9 cellular contexts compared by ENCODE assay signal in the genomic region with DNA sequence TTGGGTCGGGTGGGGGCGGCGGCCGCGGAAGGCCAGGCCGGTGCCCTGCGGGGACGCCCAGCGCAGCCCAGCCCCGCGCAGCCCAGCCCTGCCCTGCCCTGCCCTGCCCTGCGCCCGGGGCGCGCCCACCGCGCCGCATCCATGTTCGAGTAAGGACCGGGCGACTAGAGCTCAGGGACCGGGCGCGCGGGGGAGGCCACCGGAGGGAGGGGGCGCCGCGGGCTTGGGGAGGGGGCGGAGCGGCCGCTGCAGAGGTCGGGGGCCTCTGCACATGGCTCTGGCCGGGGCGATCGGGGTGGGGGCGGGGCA. TPM values are rescaled to one million over a fixed set of nuclear protein-coding genes. Genes with fewer than 3 reads are reported as not detected.
DNase-seq lines count a peak whose midpoint lies in the region; ATAC-seq and TF ChIP-seq lines count a peak whose summit lies in the region.
"Had no signal": no experiment of that assay in that cellular context is flagged by ENCODE, and none has a peak within 500 bp of the region (broad histone marks: within the 10 kb centered on the region; RNA-seq: fewer than 3 reads in every experiment).

No MANE protein-coding gene starts in this region.

- no peaks in the 10 kb centered on the region for H3K79me2 ChIP-seq in KMS-11 (ENCODE audit: insufficient read depth, low read depth)
- H3K79me2 ChIP-seq in neural progenitor cell (ENCODE audit: low read depth): peaks cover 57% of the 10 kb centered on the region

- H3K27me3 Mint-ChIP-seq in neural progenitor cell (ENCODE audit: insufficient read depth, low read depth): peaks cover 12% of the 10 kb centered on the region
- H3K27me3 Mint-ChIP-seq: activated naive CD8-positive, alpha-beta T cell had no signal

- H3K4me3 Mint-ChIP-seq in neural progenitor cell: no peak overlapping the region

- H3K9ac ChIP-seq in KMS-11 (peak overlapping the region; percentile 14; the same call in 1 of the 2 replicates), neural progenitor cell (peak overlapping the region; percentile 77)

- H3K36me3 Mint-ChIP-seq in neural progenitor cell: no peaks in the 10 kb centered on the region

- POLR2A ChIA-PET in BJ (lab: Charles Lee): no interaction called here

- DNase-seq in BJ (ENCODE audit: low read depth) (no peak), dorsolateral prefrontal cortex (no peak), neural progenitor cell (ENCODE audit: low spot score) (no peak), hepatic stellate cell (ENCODE audit: low spot score) (no peak), kidney glomerular epithelial cell (lab: John Stamatoyannopoulos, UW) (no peak)

- CTCF ChIA-PET in BJ (lab: Yijun Ruan, JAX): interaction anchor here (0.8 to 2.6 kb wide), 6 partner anchors 9 to 44 kb away, joined by 3 to 16 read pairs (median 5); no protein-coding TSS in a partner anchor

- H3K9me3 ChIP-seq in neural progenitor cell (ENCODE audit: low read depth): no peaks in the 10 kb centered on the region

- H4K20me1 ChIP-seq in KMS-11 (ENCODE audit: insufficient read depth): no peaks in the 10 kb centered on the region
- H4K20me1 ChIP-seq in neural progenitor cell (ENCODE audit: low read depth): peaks cover 45% of the 10 kb centered on the region

- 0 out of 2 replicates have a peak, but pooled peaks cover under 1% of the 10 kb centered on the region for H3K36me3 ChIP-seq in BJ (ENCODE audit: control insufficient read depth, insufficient read depth, low read length)
- no peaks in the 10 kb centered on the region for H3K36me3 ChIP-seq in KMS-11 (ENCODE audit: insufficient read depth)
- H3K36me3 ChIP-seq in neural progenitor cell: no peaks in the 10 kb centered on the region

- no peak overlapping the region for H3K27ac Mint-ChIP-seq in neural progenitor cell

- intact Hi-C loops in dorsolateral prefrontal cortex (cut with DNase I): no loop called here

- peaks cover 46% of the 10 kb centered on the region for H3K4me1 Mint-ChIP-seq in neural progenitor cell

- H3K27ac ChIP-seq in KMS-11 (no peak overlapping the region), dorsolateral prefrontal cortex (peak overlapping the region in 58 of 59 donors; percentile 39 to 98 (median 92)), neural progenitor cell (peak overlapping the region; percentile 94)

- peaks cover 2% of the 10 kb centered on the region for H3K9me3 Mint-ChIP-seq in neural progenitor cell

- no peak for TF ChIP-seq CTCF in BJ (IDR thresholded peaks at IDR 0.05; ENCODE audit: insufficient read depth, low read depth, low read length)
- no peak for TF ChIP-seq CTCF in KMS-11 (conservative IDR thresholded peaks at IDR 0.05; ENCODE audit: low read depth, low read length)
- no peak for TF ChIP-seq CTCF in dorsolateral prefrontal cortex (IDR thresholded peaks at IDR 0.05 in 54 of 56, conservative IDR thresholded peaks at IDR 0.05 in 2 of 56; ENCODE audit: low read depth in 1 of 56, partially characterized antibody in 56 of 56)
- TF ChIP-seq CTCF in neural progenitor cell (IDR thresholded peaks at IDR 0.05): no peak

- H3K4me3 ChIP-seq in BJ (ENCODE audit: low read depth, low read length): peak overlapping the region; percentile 87
- H3K4me3 ChIP-seq in KMS-11 (IDR thresholded peaks at IDR 0.05; ENCODE audit: insufficient read depth, low read depth, low read length): no peak overlapping the region
- H3K4me3 ChIP-seq in dorsolateral prefrontal cortex: peak overlapping the region; percentile 66 to 95 (median 83)
- H3K4me3 ChIP-seq in neural progenitor cell: peak overlapping the region; percentile 86

- H3F3A ChIP-seq in neural progenitor cell (ENCODE audit: low read depth): peaks cover 32% of the 10 kb centered on the region

- H3K27me3 ChIP-seq in BJ (ENCODE audit: control insufficient read depth, insufficient read depth, low read length): no peaks in the 10 kb centered on the region
- H3K27me3 ChIP-seq in KMS-11 (ENCODE audit: insufficient read depth, low read depth): no peaks in the 10 kb centered on the region
- no peaks in the 10 kb centered on the region for H3K27me3 ChIP-seq in dorsolateral prefrontal cortex
- no peaks in the 10 kb centered on the region for H3K27me3 ChIP-seq in neural progenitor cell

- ATAC-seq in GM18498 (IDR thresholded peaks at IDR 0.05; ENCODE audit: unreplicated experiment) (no peak), HG03159 (IDR thresholded peaks at IDR 0.05; ENCODE audit: unreplicated experiment) (no peak)

- H3K4me1 ChIP-seq in KMS-11 (ENCODE audit: low read depth, poor library complexity, severe bottlenecking): peaks cover 4% of the 10 kb centered on the region
- peaks cover 12% of the 10 kb centered on the region for H3K4me1 ChIP-seq in neural progenitor cell

- H3K4me2 ChIP-seq in KMS-11 (no peak overlapping the region), neural progenitor cell (peak overlapping the region; percentile 90)

- H2AFZ ChIP-seq in KMS-11 (ENCODE audit: low read depth) (peak overlapping the region; percentile 89; the same call in 1 of the 2 replicates), neural progenitor cell (replicated peaks) (no peak overlapping the region)

RNA-seq across cellular contexts. Expression of a gene that starts 0.2 kb away (rescaled TPM):
- polyA plus RNA-seq in BJ (2011; rRNA removed): 51.0 and 74.9 TPM in 2 replicates
- polyA minus RNA-seq in BJ (2011; rRNA and poly(A)+ RNA removed): 43.4 and 49.7 TPM in 2 replicates
- 10 to 100 TPM; 38.8 to 93.6 (median 54.7) TPM for total RNA-seq in dorsolateral prefrontal cortex
- 27.2 and 51.0 TPM in 2 replicates for total RNA-seq in neural progenitor cell (ENCODE audit: low replicate concordance)

RNA-seq across cellular contexts. Expression of a gene that starts 30.0 kb away (rescaled TPM):
- polyA plus RNA-seq in BJ (2011; rRNA removed): 6.2 and 9.5 TPM in 2 replicates
- 1.1 and 2.0 TPM in 2 replicates for polyA minus RNA-seq in BJ (2011; rRNA and poly(A)+ RNA removed)
- total RNA-seq in dorsolateral prefrontal cortex (100 to 1,000 TPM in 117 of 120 experiments, 10 to 100 TPM in 3; 65.9 to 457 (median 199) TPM), neural progenitor cell (ENCODE audit: low replicate concordance) (2.2 and 3.9 TPM in 2 replicates)

RNA-seq across cellular contexts. Expression of a gene that starts 36.3 kb away (rescaled TPM):
- 1.7 and 1.8 TPM in 2 replicates for polyA plus RNA-seq in BJ (2011; rRNA removed)
- polyA minus RNA-seq in BJ (2011; rRNA and poly(A)+ RNA removed): 2.8 and 3.7 TPM in 2 replicates
- total RNA-seq in dorsolateral prefrontal cortex (1 to 10 TPM; 2.3 to 7.1 (median 4.5) TPM), neural progenitor cell (ENCODE audit: low replicate concordance) (7.0 and 8.7 TPM in 2 replicates)

RNA-seq across cellular contexts. Expression of a gene that starts 41.2 kb away (rescaled TPM):
- not detected in 2 replicates for polyA plus RNA-seq in BJ (2011; rRNA removed)
- polyA minus RNA-seq in BJ (2011; rRNA and poly(A)+ RNA removed): not detected in 2 replicates
- total RNA-seq in dorsolateral prefrontal cortex: 10 to 100 TPM in 11 of 120 experiments, 1 to 10 TPM in 109; 1.0 to 16.3 (median 6.0) TPM
- 0.30 and 2.2 TPM in 2 replicates for total RNA-seq in neural progenitor cell (ENCODE audit: low replicate concordance)

Comparison
In these comparisons a context has a peak if more than half of its experiments do, and no peak if none do; other contexts are left out.
1. RNA of a gene that starts 30.0 kb away (total RNA-seq): 65.9 to 457 TPM in dorsolateral prefrontal cortex; 2.2 to 3.9 TPM in neural progenitor cell; every median in the first group is over 10 times any median in the second.